8 cellular contexts compared by ENCODE assay signal in the genomic region with DNA sequence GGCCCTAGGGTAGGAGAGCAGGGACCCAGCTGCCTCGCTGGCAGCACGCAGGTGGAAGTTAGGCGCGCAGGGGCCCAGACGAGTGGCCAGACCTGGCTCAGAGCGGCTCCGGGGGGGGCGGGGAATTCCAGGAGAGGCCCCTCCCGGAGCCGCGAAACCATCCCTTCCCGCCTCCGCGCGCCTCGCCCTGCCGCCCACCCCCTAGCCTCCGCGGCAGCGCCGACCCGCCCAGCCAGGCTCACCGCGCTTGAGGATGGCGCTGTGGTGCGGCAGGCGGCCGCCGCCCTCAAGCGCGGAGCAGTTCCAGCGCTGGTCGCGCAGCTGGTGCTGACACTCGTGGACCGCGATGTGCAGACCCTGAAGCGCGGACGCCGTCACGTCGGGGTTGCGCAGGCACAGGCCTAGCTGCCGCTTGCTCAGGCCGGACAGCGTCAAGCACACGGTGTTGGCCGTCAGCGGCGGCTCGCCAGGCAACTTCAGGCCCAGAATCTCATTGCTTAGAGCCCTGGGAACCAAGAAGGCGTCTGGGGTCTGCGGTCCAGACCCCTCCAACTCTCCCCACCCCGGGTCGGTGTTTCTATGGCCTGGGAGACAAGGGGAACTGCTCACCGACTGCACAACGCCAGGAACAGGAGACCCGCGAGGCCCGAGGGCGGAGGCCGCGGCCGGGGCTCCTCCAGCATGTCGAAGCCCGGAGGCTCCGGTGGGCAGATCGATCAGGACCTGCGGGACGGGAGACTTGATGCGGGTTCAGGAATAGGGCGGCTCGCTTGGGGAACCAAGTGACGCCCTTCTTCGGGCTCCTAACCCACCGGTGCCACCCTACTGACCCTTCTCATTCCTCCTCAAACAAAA. TPM values are rescaled to one million over a fixed set of nuclear protein-coding genes. Genes with fewer than 3 reads are reported as not detected.
DNase-seq lines count a peak whose midpoint lies in the region; ATAC-seq and TF ChIP-seq lines count a peak whose summit lies in the region.

No MANE protein-coding gene starts in this region.

- TF ChIP-seq POLR2A in GM18505 (IDR thresholded peaks at IDR 0.05; ENCODE audit: borderline replicate concordance, extremely low read depth, insufficient read depth, insufficient read length): no peak

- H3K36me3 ChIP-seq in OCI-LY3 (replicated peaks; ENCODE audit: low read depth, low read length): no peaks in the 10 kb centered on the region

- TF ChIP-seq CTCF in GM10266 (IDR thresholded peaks at IDR 0.05; ENCODE audit: control insufficient read depth, insufficient read depth, low read depth, missing control alignments): peak; percentile 37
- TF ChIP-seq CTCF in OCI-LY3 (IDR thresholded peaks at IDR 0.05; ENCODE audit: low read depth, low read length): no peak
- TF ChIP-seq CTCF in epithelial cell of proximal tubule (conservative IDR thresholded peaks at IDR 0.05; ENCODE audit: low read depth, low read length): peak; percentile 15

- H4K20me1 ChIP-seq in OCI-LY3 (ENCODE audit: insufficient read depth, low read length): no peaks in the 10 kb centered on the region

- H3K4me3 ChIP-seq in OCI-LY3 (ENCODE audit: low read length) (peak overlapping the region; percentile 96), epithelial cell of proximal tubule (ENCODE audit: low read depth, low read length) (no peak overlapping the region)

- peaks cover 56% of the 10 kb centered on the region for H3K4me1 ChIP-seq in OCI-LY3 (ENCODE audit: low read length)

- no peak for ATAC-seq in GM18505 (IDR thresholded peaks at IDR 0.05; ENCODE audit: unreplicated experiment)
- no peak for ATAC-seq in GM21825 (IDR thresholded peaks at IDR 0.05; ENCODE audit: unreplicated experiment)
- ATAC-seq in GM19023 (IDR thresholded peaks at IDR 0.05; ENCODE audit: unreplicated experiment): no peak

- peak overlapping the region; percentile 76; the same call in 1 of the 2 replicates for H3K9ac ChIP-seq in OCI-LY3 (ENCODE audit: low read length)

- H3K27me3 ChIP-seq in OCI-LY3 (ENCODE audit: low read depth, low read length): no peaks in the 10 kb centered on the region

- H3K4me2 ChIP-seq in OCI-LY3 (ENCODE audit: low read length): peak overlapping the region; percentile 98

- H3K79me2 ChIP-seq in OCI-LY3 (ENCODE audit: low read length): peaks cover 3% of the 10 kb centered on the region; the same call in 1 of the 2 replicates

- H2AFZ ChIP-seq in OCI-LY3 (ENCODE audit: low read depth, low read length): no peak overlapping the region

- H3K27ac ChIP-seq in OCI-LY3 (ENCODE audit: low read length): no peak overlapping the region

- no peaks in the 10 kb centered on the region for H3K9me3 ChIP-seq in OCI-LY3 (ENCODE audit: insufficient read depth, low read length)

- DNase-seq in GM10266 (ENCODE audit: extremely low spot score): peak; percentile 74
- DNase-seq in epithelial cell of proximal tubule (ENCODE audit: low read depth): no peak
- peak; percentile 74 for DNase-seq in retina
- no peak for DNase-seq in SHP77 treated with DMSO at 0.1 percent for 48 hours (lab: John Stamatoyannopoulos, UW)

RNA-seq across cellular contexts. Expression of gene WNT10B, which starts 1.5 kb away (rescaled TPM):
- not detected in 2 replicates for total RNA-seq in epithelial cell of proximal tubule

RNA-seq across cellular contexts. Expression of gene WNT1, which starts 8.0 kb away (rescaled TPM):
- not detected in 2 replicates for total RNA-seq in epithelial cell of proximal tubule

RNA-seq across cellular contexts. Expression of gene ARF3, which starts 12.8 kb away (rescaled TPM):
- 62.8 and 108 TPM in 2 replicates for total RNA-seq in epithelial cell of proximal tubule

RNA-seq across cellular contexts. Expression of gene DDN, which starts 29.1 kb away (rescaled TPM):
- total RNA-seq in epithelial cell of proximal tubule: 0.14 and 0.29 TPM in 2 replicates

RNA-seq across cellular contexts. Expression of gene FKBP11, which starts 44.8 kb away (rescaled TPM):
- 21.0 and 21.8 TPM in 2 replicates for total RNA-seq in epithelial cell of proximal tubule

Comparison
In these comparisons a context has a peak if more than half of its experiments do, and no peak if none do; other contexts are left out.
1. DNase-seq: peak in GM10266 (single experiment) and retina (single experiment); none in epithelial cell of proximal tubule (single experiment) and SHP77 treated with DMSO at 0.1 percent for 48 hours (single experiment).